1 cellular context compared by ENCODE assay signal in genomic region chr17:72504783-72505182, GRCh38.
TF ChIP-seq lines count a peak whose summit lies in the region.

No MANE protein-coding gene starts in this region.

TF ChIP-seq in HepG2, 621 proteins besides CTCF, POLR2A, EP300 and RAD21:
- no peak for TF ChIP-seq ZBTB40 (IDR thresholded peaks at IDR 0.05)
- TF ChIP-seq ZBTB40 (CRISPR knock-in tag; IDR thresholded peaks at IDR 0.05) = peak; percentile 59; the same call in 1 of the 2 replicates
- no peak for TF ChIP-seq GPN1 (CRISPR knock-in tag; IDR thresholded peaks at IDR 0.05; ENCODE audit: borderline replicate concordance)
TF ChIP-seq in HepG2: peak in this region for 1.
